Comparison of ENCODE assay signal across 8 cellular contexts in the genomic region with DNA sequence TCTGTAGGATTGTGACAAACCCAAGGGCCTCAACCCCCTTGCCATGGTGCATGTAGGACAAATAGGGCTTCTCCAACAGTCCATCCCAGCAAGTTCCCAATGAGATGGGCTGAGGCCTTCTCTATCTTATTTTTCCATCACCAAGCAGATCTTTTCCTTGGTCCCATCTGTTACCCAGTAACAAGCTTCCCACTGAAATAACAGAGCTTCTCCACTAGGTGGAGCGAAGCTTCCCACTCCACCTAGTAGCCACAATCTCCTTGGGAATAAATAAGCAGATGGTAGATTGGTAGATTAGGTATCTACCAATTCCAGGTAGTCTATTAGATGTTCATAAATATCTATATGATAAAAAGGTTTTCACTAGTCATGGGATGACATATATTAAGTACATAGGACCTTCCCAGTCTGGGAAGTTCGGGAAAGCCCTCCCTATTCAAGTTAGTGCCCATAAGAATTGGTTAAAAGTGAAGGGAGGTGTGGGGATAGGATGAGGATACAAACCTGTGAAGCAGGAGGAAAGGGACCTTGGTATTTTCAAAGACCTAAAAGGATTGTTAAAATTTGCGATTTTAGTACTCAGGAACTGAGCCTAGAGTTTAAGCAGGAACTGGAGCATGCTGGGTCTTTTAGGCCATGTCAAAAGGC. TPM values are rescaled to one million over a fixed set of nuclear protein-coding genes. Genes with fewer than 3 reads are reported as not detected.
A peak's percentile ranks its signal among the peaks of the same experiment; 100 is the strongest.
DNase-seq lines count a peak whose midpoint lies in the region; ATAC-seq, FAIRE-seq and TF ChIP-seq lines count a peak whose summit lies in the region.

No MANE protein-coding gene starts in this region.

- H3K36me3 ChIP-seq in kidney epithelial cell (ENCODE audit: control insufficient read depth, insufficient read depth, low read length) (no peaks in the 10 kb centered on the region), MG63 (no peaks in the 10 kb centered on the region)
- no peaks in the 10 kb centered on the region for H3K36me3 ChIP-seq in CD8-positive, alpha-beta T cell (ENCODE audit: insufficient read depth, low read length)

- peaks cover 9% of the 10 kb centered on the region for H3K27me3 Mint-ChIP-seq in CD8-positive, alpha-beta T cell (ENCODE audit: low read depth)

- DNase-seq in DMS114 treated with DMSO at 0.1 percent for 48 hours (lab: John Stamatoyannopoulos, UW; ENCODE audit: unreplicated experiment) = peak; percentile 0
- peak; percentile 33 for DNase-seq in H54 (ENCODE audit: insufficient read length, low spot score)
- DNase-seq in kidney epithelial cell (ENCODE audit: low read depth) = no peak
- DNase-seq in CD8-positive, alpha-beta T cell = no peak
- DNase-seq in MG63 = no peak
- DNase-seq in cardiac septum (ENCODE audit: low spot score) = no peak

- no peak overlapping the region for H3K27ac Mint-ChIP-seq in CD8-positive, alpha-beta T cell

- intact Hi-C loops in CD8-positive, alpha-beta T cell (cut with DNase I, micrococcal nuclease) = no loop called here
- intact Hi-C loops in cardiac septum (cut with DNase I) = no loop called here

- no peaks in the 10 kb centered on the region for H3K36me3 Mint-ChIP-seq in CD8-positive, alpha-beta T cell

- H3K4me1 ChIP-seq in CD8-positive, alpha-beta T cell (ENCODE audit: insufficient read depth, low read length) = no peaks in the 10 kb centered on the region

- H3K4me3 ChIP-seq in kidney epithelial cell (ENCODE audit: low read depth, low read length) = no peak overlapping the region
- H3K4me3 ChIP-seq in CD8-positive, alpha-beta T cell (ENCODE audit: low read depth, low read length) = no peak overlapping the region
- H3K4me3 ChIP-seq in MG63 = no peak overlapping the region

- no peaks in the 10 kb centered on the region for H3K9me3 Mint-ChIP-seq in CD8-positive, alpha-beta T cell

- no peaks in the 10 kb centered on the region for H3K4me1 Mint-ChIP-seq in CD8-positive, alpha-beta T cell (ENCODE audit: low read depth)

- H3K27ac ChIP-seq in CD8-positive, alpha-beta T cell (ENCODE audit: low read depth, low read length) = no peak overlapping the region

- ATAC-seq in SK-N-SH treated with all-trans-retinoic acid at 6 μM for 48 hours = peak; percentile 76
- ATAC-seq in HG03175 (IDR thresholded peaks at IDR 0.05; ENCODE audit: unreplicated experiment) = no peak
- ATAC-seq in CD8-positive, alpha-beta T cell = no peak

- TF ChIP-seq CTCF in kidney epithelial cell (IDR thresholded peaks at IDR 0.05; ENCODE audit: insufficient read depth, low read length, poor library complexity, severe bottlenecking) = peak; percentile 65
- no peak for TF ChIP-seq CTCF in CD8-positive, alpha-beta T cell (IDR thresholded peaks at IDR 0.05)

- no peak overlapping the region for H3K4me3 Mint-ChIP-seq in CD8-positive, alpha-beta T cell

- CTCF ChIA-PET in CD8-positive, alpha-beta T cell (lab: Charles Lee) = no interaction called here

- H3K27me3 ChIP-seq in kidney epithelial cell (ENCODE audit: control insufficient read depth, insufficient read depth, low read length) (no peaks in the 10 kb centered on the region), MG63 (no peaks in the 10 kb centered on the region)
- H3K27me3 ChIP-seq in CD8-positive, alpha-beta T cell (ENCODE audit: insufficient read depth, low read length) = no peaks in the 10 kb centered on the region

- TF ChIP-seq POLR2A in H54 (IDR thresholded peaks at IDR 0.05; ENCODE audit: low read depth, low read length) = no peak

- peak; percentile 93 for FAIRE-seq in H54 (lab: Jason Lieb, UNC)

- POLR2A ChIA-PET in CD8-positive, alpha-beta T cell (lab: Charles Lee) = no interaction called here

- H3K9me3 ChIP-seq in CD8-positive, alpha-beta T cell (ENCODE audit: low read length) = no peaks in the 10 kb centered on the region
- no peaks in the 10 kb centered on the region for H3K9me3 ChIP-seq in MG63

TF ChIP-seq in SK-N-SH treated with all-trans-retinoic acid at 6 μM for 48 hours, 23 proteins besides CTCF, POLR2A, EP300 and RAD21:
- TF ChIP-seq ZNF70 (CRISPR knock-in tag; IDR thresholded peaks at IDR 0.05) (no peak), ZNF565 (CRISPR knock-in tag; conservative IDR thresholded peaks at IDR 0.05; ENCODE audit: low read depth) (no peak), GLIS3 (CRISPR knock-in tag; IDR thresholded peaks at IDR 0.05) (no peak), ZC3H10 (CRISPR knock-in tag; IDR thresholded peaks at IDR 0.05) (no peak), BACH2 (CRISPR knock-in tag; IDR thresholded peaks at IDR 0.05; ENCODE audit: borderline replicate concordance) (no peak), ZFP30 (CRISPR knock-in tag; IDR thresholded peaks at IDR 0.05) (no peak), PPARA (CRISPR knock-in tag; IDR thresholded peaks at IDR 0.05; ENCODE audit: borderline replicate concordance) (no peak), RARB (CRISPR knock-in tag; IDR thresholded peaks at IDR 0.05) (no peak), TCF4 (CRISPR knock-in tag; IDR thresholded peaks at IDR 0.05; ENCODE audit: borderline replicate concordance) (no peak), OSR1 (CRISPR knock-in tag; IDR thresholded peaks at IDR 0.05) (no peak)
- TF ChIP-seq, protein P1, sequence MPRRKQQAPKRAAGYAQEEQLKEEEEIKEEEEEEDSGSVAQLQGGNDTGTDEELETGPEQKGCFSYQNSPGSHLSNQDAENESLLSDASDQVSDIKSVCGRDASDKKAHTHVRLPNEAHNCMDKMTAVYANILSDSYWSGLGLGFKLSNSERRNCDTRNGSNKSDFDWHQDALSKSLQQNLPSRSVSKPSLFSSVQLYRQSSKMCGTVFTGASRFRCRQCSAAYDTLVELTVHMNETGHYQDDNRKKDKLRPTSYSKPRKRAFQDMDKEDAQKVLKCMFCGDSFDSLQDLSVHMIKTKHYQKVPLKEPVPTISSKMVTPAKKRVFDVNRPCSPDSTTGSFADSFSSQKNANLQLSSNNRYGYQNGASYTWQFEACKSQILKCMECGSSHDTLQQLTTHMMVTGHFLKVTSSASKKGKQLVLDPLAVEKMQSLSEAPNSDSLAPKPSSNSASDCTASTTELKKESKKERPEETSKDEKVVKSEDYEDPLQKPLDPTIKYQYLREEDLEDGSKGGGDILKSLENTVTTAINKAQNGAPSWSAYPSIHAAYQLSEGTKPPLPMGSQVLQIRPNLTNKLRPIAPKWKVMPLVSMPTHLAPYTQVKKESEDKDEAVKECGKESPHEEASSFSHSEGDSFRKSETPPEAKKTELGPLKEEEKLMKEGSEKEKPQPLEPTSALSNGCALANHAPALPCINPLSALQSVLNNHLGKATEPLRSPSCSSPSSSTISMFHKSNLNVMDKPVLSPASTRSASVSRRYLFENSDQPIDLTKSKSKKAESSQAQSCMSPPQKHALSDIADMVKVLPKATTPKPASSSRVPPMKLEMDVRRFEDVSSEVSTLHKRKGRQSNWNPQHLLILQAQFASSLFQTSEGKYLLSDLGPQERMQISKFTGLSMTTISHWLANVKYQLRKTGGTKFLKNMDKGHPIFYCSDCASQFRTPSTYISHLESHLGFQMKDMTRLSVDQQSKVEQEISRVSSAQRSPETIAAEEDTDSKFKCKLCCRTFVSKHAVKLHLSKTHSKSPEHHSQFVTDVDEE (CRISPR knock-in tag; IDR thresholded peaks at IDR 0.05) = no peak

RNA-seq across cellular contexts. Expression of a gene that starts 5.9 kb away (rescaled TPM):
- not detected in 2 replicates for total RNA-seq in kidney epithelial cell
- not detected for total RNA-seq in CD8-positive, alpha-beta T cell
- not detected in 2 replicates for total RNA-seq in MG63 (2014; rRNA removed; shearing (Covaris generic); ENCODE audit: low replicate concordance)
- total RNA-seq in cardiac septum = not detected

RNA-seq across cellular contexts. Expression of a gene that starts 14.0 kb away (rescaled TPM):
- total RNA-seq in kidney epithelial cell = not detected in 2 replicates
- total RNA-seq in CD8-positive, alpha-beta T cell = not detected
- total RNA-seq in MG63 (2014; rRNA removed; shearing (Covaris generic); ENCODE audit: low replicate concordance) = not detected in 2 replicates
- not detected for total RNA-seq in cardiac septum

RNA-seq across cellular contexts. Expression of a gene that starts 24.4 kb away (rescaled TPM):
- not detected in 2 replicates for total RNA-seq in kidney epithelial cell
- not detected for total RNA-seq in CD8-positive, alpha-beta T cell
- total RNA-seq in MG63 (2014; rRNA removed; shearing (Covaris generic); ENCODE audit: low replicate concordance) = not detected in 2 replicates
- total RNA-seq in cardiac septum = not detected

RNA-seq across cellular contexts. Expression of a gene that starts 37.8 kb away (rescaled TPM):
- total RNA-seq in kidney epithelial cell (not detected in 2 replicates), cardiac septum (not detected)
- not detected for total RNA-seq in CD8-positive, alpha-beta T cell
- total RNA-seq in MG63 (2014; rRNA removed; shearing (Covaris generic); ENCODE audit: low replicate concordance) = not detected in 2 replicates

RNA-seq across cellular contexts. Expression of a gene that starts 50.7 kb away (rescaled TPM):
- total RNA-seq in kidney epithelial cell = not detected in 2 replicates
- total RNA-seq in CD8-positive, alpha-beta T cell = not detected
- total RNA-seq in MG63 (2014; rRNA removed; shearing (Covaris generic); ENCODE audit: low replicate concordance) = not detected in 2 replicates
- not detected for total RNA-seq in cardiac septum

Comparison
In these comparisons a context has a peak if more than half of its experiments do, and no peak if none do; other contexts are left out.
1. DNase-seq: peak in DMS114 treated with DMSO at 0.1 percent for 48 hours (single experiment) and H54 (single experiment); none in kidney epithelial cell (single experiment), CD8-positive, alpha-beta T cell (0 of 7), MG63 (single experiment) and cardiac septum (single experiment).